ENCODE assay signal across 30 cellular contexts in the genomic region with DNA sequence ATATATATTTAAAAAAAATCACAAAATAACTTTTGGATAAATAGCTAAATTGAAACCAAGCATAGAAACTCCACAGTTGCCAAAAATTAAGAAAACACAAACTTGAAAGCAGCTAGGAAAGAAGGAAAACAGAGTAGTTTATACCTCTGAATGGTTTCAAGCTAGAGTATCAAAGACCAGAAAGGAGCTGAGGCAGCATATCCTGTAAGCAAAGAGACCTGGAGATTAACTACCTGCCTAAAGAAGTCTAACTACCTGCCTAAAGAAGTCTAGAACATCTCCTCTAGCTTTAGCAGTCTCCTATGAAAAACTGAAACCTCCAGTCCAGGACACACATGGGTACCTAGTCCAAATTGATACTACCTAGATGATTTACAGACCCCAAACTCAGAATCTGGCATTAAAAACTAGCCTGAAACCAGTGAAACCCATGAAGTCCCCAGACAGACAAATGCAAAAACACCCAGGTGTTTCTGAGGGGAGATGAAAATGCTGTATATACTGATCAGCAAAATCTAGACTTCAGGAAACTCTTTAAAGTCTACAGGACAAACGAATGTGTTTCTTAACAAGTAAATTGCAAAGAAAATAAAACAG. TPM values are rescaled to one million over a fixed set of nuclear protein-coding genes. Genes with fewer than 3 reads are reported as not detected.
A peak's percentile ranks its signal among the peaks of the same experiment; 100 is the strongest.
DNase-seq lines count a peak whose midpoint lies in the region; ATAC-seq and TF ChIP-seq lines count a peak whose summit lies in the region.
"Had no signal": no experiment of that assay in that cellular context is flagged by ENCODE, and none has a peak within 500 bp of the region (broad histone marks: within the 10 kb centered on the region; RNA-seq: fewer than 3 reads in every experiment).

No MANE protein-coding gene starts in this region.

- no peak overlapping the region for H4K8ac ChIP-seq in H9 (replicated peaks; ENCODE audit: insufficient read length, low read depth, low read length)
- no peak overlapping the region for H4K8ac ChIP-seq in trophoblast cell (ENCODE audit: low read depth, low read length)

- no peaks in the 10 kb centered on the region for H3K9me3 Mint-ChIP-seq in activated T-cell treated with anti-CD3 and anti-CD28 coated beads, Interleukin-2, amount 50 U/mL, for 72 hours
- H3K9me3 Mint-ChIP-seq in H9 = no peaks in the 10 kb centered on the region
- H3K9me3 Mint-ChIP-seq: activated CD4-positive, alpha-beta T cell treated with anti-CD3 and anti-CD28 coated beads, Interleukin-2, amount 10 ng/mL, durations not matched to agents 7 days and 5 days; activated naive CD8-positive, alpha-beta T cell treated with anti-CD3 and anti-CD28 coated beads, Interleukin-2, amount 10 ng/mL, durations not matched to agents 7 days and 5 days; activated T-helper 2 cell treated with anti-CD3 and anti-CD28 coated beads, Interferon-gamma antibody, Interleukin-2, Interleukin-4, amounts not matched to agents 10 μg/mL and 5 μg/mL and 100 μg/mL, durations not matched to agents 14 hours and 24 hours and 36 hours; CD8-positive, alpha-beta memory T cell; IgD-negative memory B cell had no signal

- H4K5ac ChIP-seq in H9 (ENCODE audit: insufficient read length, low read depth, low read length) = no peak overlapping the region

- H3K27me3 ChIP-seq in H9 (ENCODE audit: insufficient read depth, low read length) (no peaks in the 10 kb centered on the region), trophoblast cell (ENCODE audit: insufficient read depth, low read length) (no peaks in the 10 kb centered on the region)
- H3K27me3 ChIP-seq: vagina had no signal

- DNase-seq in activated T-cell treated with anti-CD3 and anti-CD28 coated beads, Interleukin-2, amount 50 U/mL, for 72 hours = no peak
- no peak for DNase-seq in activated T-cell treated with anti-CD3 and anti-CD28 coated beads, Interleukin-2, amount 50 U/mL, for 1 hour
- DNase-seq in H9 = no peak
- DNase-seq in RPMI8226 = peak; percentile 74
- no peak for DNase-seq in trophoblast cell
- no peak for DNase-seq in activated CD4-positive, alpha-beta T cell treated with anti-CD3 and anti-CD28 coated beads for 1 hour
- no peak for DNase-seq in COLO668 (lab: John Stamatoyannopoulos, UW; ENCODE audit: unreplicated experiment)
- DNase-seq in middle frontal gyrus (ENCODE audit: extremely low spot score, low spot score) = no peak
- DNase-seq: activated CD4-positive, alpha-beta T cell treated with anti-CD3 and anti-CD28 coated beads, Interleukin-2, amount 10 ng/mL, durations not matched to agents 7 days and 5 days; activated naive CD8-positive, alpha-beta T cell treated with anti-CD3 and anti-CD28 coated beads, Interleukin-2, amount 10 ng/mL, durations not matched to agents 7 days and 5 days; AML-193; CD8-positive, alpha-beta memory T cell; cerebellar nuclear complex; left ventricle myocardium inferior; naive B cell; NCI-H1105 treated with DMSO at 0.1 percent for 48 hours; NCI-H2029; NCI-H2227 treated with DMSO at 0.1 percent for 48 hours; NCI-H69; nucleus accumbens; psoas muscle; SHP77 treated with DMSO at 0.1 percent for 48 hours; stimulated activated naive CD8-positive, alpha-beta T cell treated with anti-CD3 and anti-CD28 coated beads, Interleukin-15, Interleukin-2, amounts not matched to agents 100 U/mL and 50 U/mL, for 24 hours; T-helper 9 cell had no signal

- no peaks in the 10 kb centered on the region for H3K23me2 ChIP-seq in H9 (ENCODE audit: insufficient read length, low read depth, low read length, poor library complexity, severe bottlenecking)

- H3T11ph ChIP-seq in H9 (ENCODE audit: low read length) = no peak overlapping the region

- H2BK120ac ChIP-seq in H9 (ENCODE audit: low read depth, low read length, poor library complexity, severe bottlenecking) (no peak overlapping the region), trophoblast cell (ENCODE audit: insufficient read depth, low read length, poor library complexity) (no peak overlapping the region)

- H3K4ac ChIP-seq in H9 (ENCODE audit: low read depth, low read length) (no peak overlapping the region), trophoblast cell (ENCODE audit: low read depth, low read length) (peak overlapping the region; percentile 24)

- H3K4me3 Mint-ChIP-seq in activated T-cell treated with anti-CD3 and anti-CD28 coated beads, Interleukin-2, amount 50 U/mL, for 72 hours = no peak overlapping the region
- no peak overlapping the region for H3K4me3 Mint-ChIP-seq in H9
- H3K4me3 Mint-ChIP-seq: activated CD4-positive, alpha-beta T cell treated with anti-CD3 and anti-CD28 coated beads, Interleukin-2, amount 10 ng/mL, durations not matched to agents 7 days and 5 days; activated naive CD8-positive, alpha-beta T cell treated with anti-CD3 and anti-CD28 coated beads, Interleukin-2, amount 10 ng/mL, durations not matched to agents 7 days and 5 days; IgD-negative memory B cell; naive B cell had no signal

- H3K27ac Mint-ChIP-seq in activated T-cell treated with anti-CD3 and anti-CD28 coated beads, Interleukin-2, amount 50 U/mL, for 72 hours = peak overlapping the region; percentile 55
- peak overlapping the region in 2 of 3 experiments; percentile 52 to 81; a peak in 3 of 7 replicates for H3K27ac Mint-ChIP-seq in H9
- H3K27ac Mint-ChIP-seq: activated CD4-positive, alpha-beta T cell treated with anti-CD3 and anti-CD28 coated beads, Interleukin-2, amount 10 ng/mL, durations not matched to agents 7 days and 5 days; activated naive CD8-positive, alpha-beta T cell treated with anti-CD3 and anti-CD28 coated beads, Interleukin-2, amount 10 ng/mL, durations not matched to agents 7 days and 5 days; activated T-helper 2 cell treated with anti-CD3 and anti-CD28 coated beads, Interferon-gamma antibody, Interleukin-2, Interleukin-4, amounts not matched to agents 10 μg/mL and 5 μg/mL and 100 μg/mL, durations not matched to agents 14 hours and 24 hours and 36 hours had no signal

- H3K79me1 ChIP-seq in H9 (ENCODE audit: insufficient read depth, low read depth, low read length, poor library complexity, severe bottlenecking) (peaks cover 8% of the 10 kb centered on the region), trophoblast cell (ENCODE audit: low read length) (no peaks in the 10 kb centered on the region)

- H3K79me2 ChIP-seq in H9 (ENCODE audit: insufficient read depth, low read length) (no peaks in the 10 kb centered on the region; the same call in 1 of the 2 replicates), trophoblast cell (ENCODE audit: control insufficient read depth, insufficient read depth, low read length, poor library complexity) (peaks cover 9% of the 10 kb centered on the region)

- no peak overlapping the region for H2BK15ac ChIP-seq in H9 (ENCODE audit: low read depth, low read length)

- H2AK5ac ChIP-seq in H9 (ENCODE audit: insufficient read length, low read length) = no peak overlapping the region
- no peak overlapping the region for H2AK5ac ChIP-seq in trophoblast cell (ENCODE audit: low read length)

- H4K20me1 ChIP-seq in H9 (ENCODE audit: control insufficient read depth, insufficient read depth, insufficient read length) = no peaks in the 10 kb centered on the region

- no peak overlapping the region for H3K4me3 ChIP-seq in trophoblast cell (ENCODE audit: low read depth, low read length)
- H3K4me3 ChIP-seq: left ventricle myocardium inferior, psoas muscle, thoracic aorta, vagina had no signal

- no peak overlapping the region for H3K4me2 ChIP-seq in H9 (ENCODE audit: insufficient read depth, insufficient read length, low read length)
- no peak overlapping the region for H3K4me2 ChIP-seq in trophoblast cell (ENCODE audit: low read length)

- H3K36me3 ChIP-seq in trophoblast cell (ENCODE audit: control insufficient read depth in 1 of 2, insufficient read depth in 2 of 2, low read length in 2 of 2) = peaks cover 9 to 21% of the 10 kb centered on the region in 2 experiments
- H3K36me3 ChIP-seq: thoracic aorta had no signal

- H2BK5ac ChIP-seq in H9 (ENCODE audit: insufficient read length, low read length) = no peak overlapping the region
- H2BK5ac ChIP-seq in trophoblast cell (ENCODE audit: low read depth, low read length, poor library complexity) = no peak overlapping the region

- no peak overlapping the region for H4K91ac ChIP-seq in H9 (ENCODE audit: insufficient read length, low read depth, low read length)
- no peak overlapping the region for H4K91ac ChIP-seq in trophoblast cell (ENCODE audit: low read depth, low read length)

- H3K4me1 ChIP-seq in H9 (ENCODE audit: insufficient read depth, low read length) = no peaks in the 10 kb centered on the region
- H3K4me1 ChIP-seq in trophoblast cell (ENCODE audit: control insufficient read depth in 1 of 2, insufficient read depth in 2 of 2, low read length in 2 of 2) = peaks cover 3 to 5% of the 10 kb centered on the region in 2 experiments

- no peaks in the 10 kb centered on the region for H3K9me3 ChIP-seq in H9 (ENCODE audit: control insufficient read depth, low read depth, low read length)
- H3K9me3 ChIP-seq in trophoblast cell (ENCODE audit: insufficient read depth, low read depth, low read length) = no peaks in the 10 kb centered on the region
- H3K9me3 ChIP-seq: left ventricle myocardium inferior, psoas muscle, thoracic aorta, vagina had no signal

- no peaks in the 10 kb centered on the region for H3K27me3 Mint-ChIP-seq in activated T-cell treated with anti-CD3 and anti-CD28 coated beads, Interleukin-2, amount 50 U/mL, for 72 hours (ENCODE audit: low read depth)
- no peaks in the 10 kb centered on the region for H3K27me3 Mint-ChIP-seq in H9 (ENCODE audit: low read depth)
- H3K27me3 Mint-ChIP-seq: activated CD4-positive, alpha-beta T cell treated with anti-CD3 and anti-CD28 coated beads, Interleukin-2, amount 10 ng/mL, durations not matched to agents 7 days and 5 days; activated naive CD8-positive, alpha-beta T cell treated with anti-CD3 and anti-CD28 coated beads, Interleukin-2, amount 10 ng/mL, durations not matched to agents 7 days and 5 days; CD8-positive, alpha-beta memory T cell; IgD-negative memory B cell; naive B cell had no signal

- H3K56ac ChIP-seq in H9 (ENCODE audit: insufficient read length, low read depth, low read length) = no peak overlapping the region

- H3K4me1 Mint-ChIP-seq in activated T-cell treated with anti-CD3 and anti-CD28 coated beads, Interleukin-2, amount 50 U/mL, for 72 hours (ENCODE audit: low read depth) = peaks cover 6% of the 10 kb centered on the region
- 0 out of 4 replicates have a peak, but pooled peaks cover 0 to 3% of the 10 kb centered on the region in 2 experiments for H3K4me1 Mint-ChIP-seq in H9

- no peak overlapping the region for H4K12ac ChIP-seq in trophoblast cell (ENCODE audit: low read depth, low read length)

- H3K18ac ChIP-seq in H9 (ENCODE audit: insufficient read length, low read depth, low read length) (no peak overlapping the region), trophoblast cell (ENCODE audit: low read length) (no peak overlapping the region)

- no peak overlapping the region for H3K27ac ChIP-seq in H9 (ENCODE audit: insufficient read length, low read depth, low read length)
- H3K27ac ChIP-seq in trophoblast cell (ENCODE audit: low read depth, low read length) = no peak overlapping the region
- H3K27ac ChIP-seq: left ventricle myocardium inferior, psoas muscle, thoracic aorta, vagina, VCaP had no signal

- H3K14ac ChIP-seq in H9 (ENCODE audit: insufficient read depth, low read length) (no peak overlapping the region), trophoblast cell (ENCODE audit: low read length) (no peak overlapping the region)

- H3K9ac ChIP-seq in H9 (ENCODE audit: extremely low read depth, insufficient read length, low read length) (no peak overlapping the region), trophoblast cell (ENCODE audit: low read length) (no peak overlapping the region)

- H3K36me3 Mint-ChIP-seq in activated T-cell treated with anti-CD3 and anti-CD28 coated beads, Interleukin-2, amount 50 U/mL, for 72 hours (ENCODE audit: insufficient read depth in 2 of 2) = peaks cover 0 to 7% of the 10 kb centered on the region in 2 donors
- peaks cover 3 to 19% (median 11%) of the 10 kb centered on the region in 3 experiments; a peak in 6 of 7 replicates for H3K36me3 Mint-ChIP-seq in H9 (ENCODE audit: insufficient read depth in 1 of 3, low read depth in 3 of 3)

- no peak overlapping the region for H2AFZ ChIP-seq in H9 (ENCODE audit: low read length)
- no peak overlapping the region for H2AFZ ChIP-seq in trophoblast cell (ENCODE audit: insufficient read depth, low read length, poor library complexity)

- TF ChIP-seq CTCF in H9 (conservative IDR thresholded peaks at IDR 0.05) = no peak

- no peak overlapping the region for H2BK20ac ChIP-seq in H9 (ENCODE audit: low read depth, low read length, poor library complexity, severe bottlenecking)

- H2BK12ac ChIP-seq in H9 (ENCODE audit: insufficient read length, low read depth, low read length) (no peak overlapping the region), trophoblast cell (ENCODE audit: low read length) (no peak overlapping the region)

- no peak overlapping the region for H3K23ac ChIP-seq in H9 (ENCODE audit: insufficient read length, low read depth, low read length)
- no peak overlapping the region for H3K23ac ChIP-seq in trophoblast cell (ENCODE audit: low read length)

- ATAC-seq in activated T-cell treated with anti-CD3 and anti-CD28 coated beads, Interleukin-2, amount 50 U/mL, for 72 hours (replicated peaks in 1 of 2) = no peak
- ATAC-seq: Panc1; psoas muscle; stimulated activated naive CD8-positive, alpha-beta T cell treated with anti-CD3 and anti-CD28 coated beads, Interleukin-15, Interleukin-2, amounts not matched to agents 100 U/mL and 50 U/mL, for 24 hours had no signal

- WGBS in H9 (ENCODE audit: extremely low coverage, insufficient read length, low lambda C conversion rate) = no CpG with 5 or more reads among the region's 1 CpG
- no CpG with 5 or more reads among the region's 1 CpG for WGBS in trophoblast cell (ENCODE audit: extremely low coverage, insufficient coverage, insufficient read length)

RNA-seq across cellular contexts. Expression of a gene that starts 17.6 kb away (rescaled TPM):
- 10 to 100 TPM; 29.4 to 29.6 TPM for total RNA-seq in activated T-cell treated with anti-CD3 and anti-CD28 coated beads, Interleukin-2, amount 50 U/mL, for 72 hours
- 17.0 and 17.8 TPM in 2 replicates for total RNA-seq in H9 (2021)
- polyA plus RNA-seq in trophoblast cell (2013) = 42.0 and 42.7 TPM in 2 replicates
